In genomic region chr3:42302924-42303634, GRCh38 we compare ENCODE assay signal across 17 cellular contexts. TPM values are rescaled to one million over a fixed set of nuclear protein-coding genes. Genes with fewer than 3 reads are reported as not detected.
DNase-seq lines count a peak whose midpoint lies in the region; ATAC-seq and TF ChIP-seq lines count a peak whose summit lies in the region.
"Had no signal": no experiment of that assay in that cellular context is flagged by ENCODE, and none has a peak within 500 bp of the region (broad histone marks: within the 10 kb centered on the region; RNA-seq: fewer than 3 reads in every experiment).

No MANE protein-coding gene starts in this region.

- no peak overlapping the region for H3K27ac ChIP-seq in adrenal gland

- intact Hi-C loops in adrenal gland (cut with DNase I) = no loop called here

- ATAC-seq in GM18511 (IDR thresholded peaks at IDR 0.05; ENCODE audit: unreplicated experiment) (peak; percentile 89), GM21619 (IDR thresholded peaks at IDR 0.05; ENCODE audit: unreplicated experiment) (peak; percentile 71), HG03460 (IDR thresholded peaks at IDR 0.05; ENCODE audit: unreplicated experiment) (peak; percentile 62)
- ATAC-seq: T-cell had no signal

- TF ChIP-seq POLR2A in adrenal gland (IDR thresholded peaks at IDR 0.05) = no peak

- H3K36me3 Mint-ChIP-seq in endothelial cell (ENCODE audit: low read depth, unreplicated experiment) = no peaks in the 10 kb centered on the region
- H3K36me3 Mint-ChIP-seq: T-cell had no signal

- no peaks in the 10 kb centered on the region for H3K27me3 ChIP-seq in adrenal gland

- no peak overlapping the region for H3K4me3 Mint-ChIP-seq in endothelial cell (ENCODE audit: unreplicated experiment)
- H3K4me3 Mint-ChIP-seq: stimulated activated naive CD8-positive, alpha-beta T cell treated with anti-CD3 and anti-CD28 coated beads, Interleukin-15, Interleukin-2, amounts not matched to agents 100 ng/mL and 50 ng/mL, for 24 hours; T-cell had no signal

- TF ChIP-seq CTCF in endothelial cell (IDR thresholded peaks at IDR 0.05; ENCODE audit: unreplicated experiment) (no peak), adrenal gland (IDR thresholded peaks at IDR 0.05) (no peak)

- H3K27ac Mint-ChIP-seq in endothelial cell (ENCODE audit: unreplicated experiment) = peak overlapping the region; percentile 9
- H3K27ac Mint-ChIP-seq: stimulated activated naive CD8-positive, alpha-beta T cell treated with anti-CD3 and anti-CD28 coated beads, Interleukin-15, Interleukin-2, amounts not matched to agents 100 ng/mL and 50 ng/mL, for 24 hours had no signal

- no peak overlapping the region for H3K4me3 ChIP-seq in adrenal gland

- H3K4me1 Mint-ChIP-seq in endothelial cell (ENCODE audit: unreplicated experiment) = peaks cover 26% of the 10 kb centered on the region

- peak; percentile 13 for DNase-seq in endothelial cell (ENCODE audit: low spot score)
- no peak for DNase-seq in NOMO-1 treated with DMSO at 0.1 percent for 48 hours (lab: John Stamatoyannopoulos, UW; ENCODE audit: unreplicated experiment)
- no peak for DNase-seq in adrenal gland
- DNase-seq in stimulated activated CD4-positive, alpha-beta T cell treated with anti-CD3 and anti-CD28 coated beads, Interleukin-12 subunit alpha, Interleukin-12 subunit beta, amount 100 ng/mL, for 4 hours = no peak
- no peak for DNase-seq in effector CD8-positive, alpha-beta T cell (lab: John Stamatoyannopoulos, UW)
- DNase-seq: activated CD4-positive, alpha-beta T cell treated with anti-CD3 and anti-CD28 coated beads, Interleukin-2, amount 50 U/mL, for 48 hours; activated effector memory CD4-positive, alpha-beta T cell treated with Interleukin-2 at 50 U/mL for 16 hours; caudate nucleus; NCI-H226; stimulated activated CD4-positive, alpha-beta T cell treated with anti-CD3 and anti-CD28 coated beads, Interleukin-4, amount 100 ng/mL, for 4 hours; T-cell had no signal

- H3K4me1 ChIP-seq in adrenal gland (replicated peaks in 1 of 2) = no peaks in the 10 kb centered on the region

- no peaks in the 10 kb centered on the region for H3K9me3 Mint-ChIP-seq in endothelial cell (ENCODE audit: unreplicated experiment)
- H3K9me3 Mint-ChIP-seq: stimulated activated naive CD8-positive, alpha-beta T cell treated with anti-CD3 and anti-CD28 coated beads, Interleukin-15, Interleukin-2, amounts not matched to agents 100 ng/mL and 50 ng/mL, for 24 hours had no signal

- H3K27me3 Mint-ChIP-seq in endothelial cell (ENCODE audit: unreplicated experiment) = no peaks in the 10 kb centered on the region

- WGBS in adrenal gland, 4 donors = 41 to 48% (median 45%) methylated on average over 3 of the region's 3 CpGs

- no peaks in the 10 kb centered on the region for H3K36me3 ChIP-seq in adrenal gland (replicated peaks in 1 of 2)

- no peaks in the 10 kb centered on the region for H3K9me3 ChIP-seq in adrenal gland (replicated peaks in 1 of 3)

RNA-seq across cellular contexts. Expression of gene CCK, which starts 37.1 kb away (rescaled TPM):
- total RNA-seq in endothelial cell (ENCODE audit: unreplicated experiment) (not detected), adrenal gland (1 to 10 TPM in 3 of 8 donors, under 1 TPM in 2, not detected in 3; 0.48 to 5.5 (median 1.7) TPM)
- polyA plus RNA-seq in adrenal gland = under 1 TPM; 0.13 to 0.48 (median 0.46) TPM
- total RNA-seq: H4, myocyte, T-cell had no signal
